Comparison of ENCODE assay signal across 27 cellular contexts in the genomic region with DNA sequence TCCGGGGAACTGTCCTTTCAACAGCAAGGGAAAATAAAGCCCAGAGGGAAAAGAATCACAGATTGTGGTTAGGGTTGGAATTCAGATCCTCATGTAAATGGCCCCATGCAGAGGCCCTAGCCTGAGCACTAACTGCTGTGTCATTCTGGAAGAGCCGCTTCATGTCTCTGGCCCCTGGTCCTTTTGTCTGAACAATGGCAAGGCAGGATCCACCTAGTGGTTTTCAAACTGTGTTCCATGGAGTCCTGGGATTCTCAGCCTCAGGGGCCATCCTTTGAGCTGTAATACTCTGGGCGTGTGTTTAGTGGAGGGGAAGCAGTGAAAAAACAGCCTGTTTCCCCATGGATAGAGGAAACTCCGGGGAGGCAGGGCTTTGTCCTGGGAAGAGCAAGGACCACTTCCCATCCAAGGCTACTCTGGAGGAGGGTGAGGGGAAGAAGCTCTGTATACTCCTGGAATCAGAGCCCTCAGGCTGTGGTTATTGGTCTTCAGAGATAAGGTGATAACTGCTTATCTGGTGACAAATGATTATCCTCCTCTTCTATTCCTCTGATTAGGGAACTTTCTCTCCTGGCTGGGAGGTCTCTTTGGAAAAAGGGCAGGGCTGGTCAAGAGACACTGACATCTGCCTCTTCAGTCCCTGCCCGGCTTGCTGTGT. TPM values are rescaled to one million over a fixed set of nuclear protein-coding genes. Genes with fewer than 3 reads are reported as not detected.
DNase-seq lines count a peak whose midpoint lies in the region; ATAC-seq and TF ChIP-seq lines count a peak whose summit lies in the region.
"Had no signal": no experiment of that assay in that cellular context is flagged by ENCODE, and none has a peak within 500 bp of the region (broad histone marks: within the 10 kb centered on the region; RNA-seq: fewer than 3 reads in every experiment).

No MANE protein-coding gene starts in this region.

- H4K91ac ChIP-seq in neuronal stem cell (ENCODE audit: low read depth, low read length, poor library complexity) = no peak overlapping the region

- peaks cover 28% of the 10 kb centered on the region for H3K4me1 Mint-ChIP-seq in activated CD8-positive, alpha-beta T cell treated with anti-CD3 and anti-CD28 coated beads, Interleukin-2, amount 10 ng/mL, durations not matched to agents 7 days and 5 days (ENCODE audit: low read depth)
- peaks cover 39% of the 10 kb centered on the region for H3K4me1 Mint-ChIP-seq in activated CD4-positive, alpha-beta T cell treated with anti-CD3 and anti-CD28 coated beads for 36 hours

- H2AFZ ChIP-seq in neuronal stem cell (ENCODE audit: low read length) = no peak overlapping the region

- H3K23ac ChIP-seq in neuronal stem cell (ENCODE audit: low read depth, low read length, poor library complexity) = no peak overlapping the region

- H3K27ac ChIP-seq in neuronal stem cell (replicated peaks; ENCODE audit: low read length) (no peak overlapping the region), caudate nucleus (ENCODE audit: low read depth, low read length) (no peak overlapping the region), testis (no peak overlapping the region)
- H3K27ac ChIP-seq: dorsolateral prefrontal cortex, KMS-11, uterus had no signal

- TF ChIP-seq POLR2A in testis (IDR thresholded peaks at IDR 0.05) = no peak

- H2BK12ac ChIP-seq in neuronal stem cell (ENCODE audit: low read length) = no peak overlapping the region

- TF ChIP-seq CTCF in choroid plexus epithelial cell (conservative IDR thresholded peaks at IDR 0.05; ENCODE audit: low read depth, low read length) (no peak), testis (IDR thresholded peaks at IDR 0.05) (no peak)

- H3K4me3 Mint-ChIP-seq in activated CD8-positive, alpha-beta T cell treated with anti-CD3 and anti-CD28 coated beads, Interleukin-2, amount 10 ng/mL, durations not matched to agents 7 days and 5 days = no peak overlapping the region
- no peak overlapping the region for H3K4me3 Mint-ChIP-seq in activated CD4-positive, alpha-beta T cell treated with anti-CD3 and anti-CD28 coated beads for 36 hours
- H3K4me3 Mint-ChIP-seq: activated T-helper 1 cell treated with anti-CD3 and anti-CD28 coated beads, Interleukin-12 subunit alpha, Interleukin-12 subunit beta, Interleukin-2, Interleukin-4 antibody, amounts not matched to agents 30 ng/mL and 10 ng/mL and 1 ng/mL, durations not matched to agents 14 hours and 24 hours and 36 hours; stimulated activated effector memory CD8-positive, alpha-beta T cell treated with anti-CD3 and anti-CD28 coated beads, Interleukin-12 subunit alpha, Interleukin-12 subunit beta, amount 100 ng/mL, for 72 hours; T-helper 17 cell had no signal

- peaks cover 70% of the 10 kb centered on the region for H3K27me3 Mint-ChIP-seq in activated CD8-positive, alpha-beta T cell treated with anti-CD3 and anti-CD28 coated beads, Interleukin-2, amount 10 ng/mL, durations not matched to agents 7 days and 5 days (ENCODE audit: low read depth)
- peaks cover 46% of the 10 kb centered on the region for H3K27me3 Mint-ChIP-seq in activated CD4-positive, alpha-beta T cell treated with anti-CD3 and anti-CD28 coated beads for 36 hours

- no peak overlapping the region for H2BK15ac ChIP-seq in neuronal stem cell (ENCODE audit: low read length)

- DNase-seq in EL (peak; percentile 29), NT2/D1 (ENCODE audit: low read depth, low spot score) (peak; percentile 67), choroid plexus epithelial cell (ENCODE audit: low read depth) (peak; percentile 11), neuronal stem cell (ENCODE audit: low spot score) (no peak), caudate nucleus (lab: John Stamatoyannopoulos, UW) (no peak), testis (no peak)
- DNase-seq in activated CD8-positive, alpha-beta T cell treated with anti-CD3 and anti-CD28 coated beads, Interleukin-2, amount 10 ng/mL, durations not matched to agents 7 days and 5 days = no peak
- no peak for DNase-seq in activated CD4-positive, alpha-beta T cell treated with anti-CD3 and anti-CD28 coated beads for 36 hours
- DNase-seq: activated naive CD4-positive, alpha-beta T cell treated with anti-CD3 and anti-CD28 coated beads, Interleukin-2, amount 50 U/mL, for 16 hours; dorsolateral prefrontal cortex; NCI-H146; NCI-H524 treated with DMSO at 0.1 percent for 48 hours; NK-92 treated with Interleukin-12 subunit alpha and Interleukin-12 subunit beta, amount 100 ng/mL, for 24 hours; occipital lobe; small intestine; stimulated activated CD4-positive, alpha-beta T cell treated with anti-CD3 and anti-CD28 coated beads, Interleukin-2, amount 100 ng/mL, for 48 hours; substantia nigra; T-helper 17 cell; uterus had no signal

- H3K9me3 Mint-ChIP-seq in activated CD8-positive, alpha-beta T cell treated with anti-CD3 and anti-CD28 coated beads, Interleukin-2, amount 10 ng/mL, durations not matched to agents 7 days and 5 days (ENCODE audit: insufficient read depth) = no peaks in the 10 kb centered on the region
- no peaks in the 10 kb centered on the region for H3K9me3 Mint-ChIP-seq in activated CD4-positive, alpha-beta T cell treated with anti-CD3 and anti-CD28 coated beads for 36 hours (ENCODE audit: low read depth)
- H3K9me3 Mint-ChIP-seq: activated T-helper 1 cell treated with anti-CD3 and anti-CD28 coated beads, Interleukin-12 subunit alpha, Interleukin-12 subunit beta, Interleukin-2, Interleukin-4 antibody, amounts not matched to agents 30 ng/mL and 10 ng/mL and 1 ng/mL, durations not matched to agents 14 hours and 24 hours and 36 hours; stimulated activated effector memory CD8-positive, alpha-beta T cell treated with anti-CD3 and anti-CD28 coated beads, Interleukin-12 subunit alpha, Interleukin-12 subunit beta, amount 100 ng/mL, for 72 hours had no signal

- H3K36me3 Mint-ChIP-seq in activated CD8-positive, alpha-beta T cell treated with anti-CD3 and anti-CD28 coated beads, Interleukin-2, amount 10 ng/mL, durations not matched to agents 7 days and 5 days (ENCODE audit: low read depth) = no peaks in the 10 kb centered on the region
- H3K36me3 Mint-ChIP-seq in activated CD4-positive, alpha-beta T cell treated with anti-CD3 and anti-CD28 coated beads for 36 hours (ENCODE audit: low read depth) = no peaks in the 10 kb centered on the region
- H3K36me3 Mint-ChIP-seq: stimulated activated effector memory CD8-positive, alpha-beta T cell treated with anti-CD3 and anti-CD28 coated beads, Interleukin-12 subunit alpha, Interleukin-12 subunit beta, amount 100 ng/mL, for 72 hours had no signal

- H3K4me2 ChIP-seq in neuronal stem cell (ENCODE audit: insufficient read depth, low read length, poor library complexity, severe bottlenecking) = no peak overlapping the region
- H3K4me2 ChIP-seq: KMS-11 had no signal

- H3K79me1 ChIP-seq in neuronal stem cell (ENCODE audit: low read depth, low read length) = no peaks in the 10 kb centered on the region

- POLR2A ChIA-PET in activated CD8-positive, alpha-beta T cell treated with anti-CD3 and anti-CD28 coated beads, Interleukin-2, amount 10 ng/mL, durations not matched to agents 7 days and 5 days (lab: Charles Lee) = no interaction called here
- POLR2A ChIA-PET in activated CD4-positive, alpha-beta T cell treated with anti-CD3 and anti-CD28 coated beads for 36 hours (lab: Charles Lee) = no interaction called here

- no peak overlapping the region for H3K4me3 ChIP-seq in NT2/D1 (ENCODE audit: insufficient read length, low read depth)
- H3K4me3 ChIP-seq in choroid plexus epithelial cell (ENCODE audit: low read depth, low read length) = no peak overlapping the region
- H3K4me3 ChIP-seq in neuronal stem cell (ENCODE audit: low read length in 2 of 2) = peak overlapping the region in 1 of 2 donors; percentile 52
- H3K4me3 ChIP-seq in testis = no peak overlapping the region
- H3K4me3 ChIP-seq: dorsolateral prefrontal cortex, uterus had no signal

- H3K4me1 ChIP-seq in NT2/D1 (ENCODE audit: insufficient read depth, insufficient read length) = peaks cover 25% of the 10 kb centered on the region
- peaks cover 4 to 28% of the 10 kb centered on the region in 2 donors for H3K4me1 ChIP-seq in neuronal stem cell (ENCODE audit: control insufficient read depth in 2 of 2, insufficient read depth in 1 of 2, low read depth in 1 of 2, low read length in 2 of 2)
- H3K4me1 ChIP-seq in testis = no peaks in the 10 kb centered on the region
- H3K4me1 ChIP-seq: uterus had no signal

- peaks cover 87% of the 10 kb centered on the region for H3K27me3 ChIP-seq in NT2/D1 (ENCODE audit: insufficient read depth, insufficient read length)
- peaks cover 20 to 92% (median 88%) of the 10 kb centered on the region in 3 experiments for H3K27me3 ChIP-seq in neuronal stem cell (ENCODE audit: control insufficient read depth in 3 of 3, insufficient read depth in 3 of 3, low read depth in 1 of 3, low read length in 3 of 3)
- no peaks in the 10 kb centered on the region for H3K27me3 ChIP-seq in testis

- H2BK120ac ChIP-seq in neuronal stem cell (ENCODE audit: low read depth, low read length) = no peak overlapping the region

- peak overlapping the region; percentile 20 for H3K18ac ChIP-seq in neuronal stem cell (ENCODE audit: low read length)

- H2BK5ac ChIP-seq in neuronal stem cell (ENCODE audit: low read length) = no peak overlapping the region

- H3K9ac ChIP-seq in NT2/D1 (ENCODE audit: insufficient read length, low read depth) (no peak overlapping the region), neuronal stem cell (ENCODE audit: low read depth, low read length, poor library complexity) (no peak overlapping the region)
- H3K9ac ChIP-seq: KMS-11 had no signal

- CTCF ChIA-PET in activated CD8-positive, alpha-beta T cell treated with anti-CD3 and anti-CD28 coated beads, Interleukin-2, amount 10 ng/mL, durations not matched to agents 7 days and 5 days (lab: Charles Lee) = no interaction called here
- CTCF ChIA-PET in activated CD4-positive, alpha-beta T cell treated with anti-CD3 and anti-CD28 coated beads for 36 hours (lab: Charles Lee) = interaction anchor here (1.2 kb wide), 1 partner anchor 52 kb away, joined by 3 read pairs; no protein-coding TSS in a partner anchor

- no peak overlapping the region for H3K27ac Mint-ChIP-seq in activated CD8-positive, alpha-beta T cell treated with anti-CD3 and anti-CD28 coated beads, Interleukin-2, amount 10 ng/mL, durations not matched to agents 7 days and 5 days
- H3K27ac Mint-ChIP-seq in activated CD4-positive, alpha-beta T cell treated with anti-CD3 and anti-CD28 coated beads for 36 hours = no peak overlapping the region
- H3K27ac Mint-ChIP-seq: activated T-helper 1 cell treated with anti-CD3 and anti-CD28 coated beads, Interleukin-12 subunit alpha, Interleukin-12 subunit beta, Interleukin-2, Interleukin-4 antibody, amounts not matched to agents 30 ng/mL and 10 ng/mL and 1 ng/mL, durations not matched to agents 14 hours and 24 hours and 36 hours; stimulated activated effector memory CD8-positive, alpha-beta T cell treated with anti-CD3 and anti-CD28 coated beads, Interleukin-12 subunit alpha, Interleukin-12 subunit beta, amount 100 ng/mL, for 72 hours; T-helper 17 cell had no signal

- intact Hi-C loops in testis (cut with DNase I; ENCODE audit: low total_unique reads) = no loop called here
- intact Hi-C loops in activated CD4-positive, alpha-beta T cell treated with anti-CD3 and anti-CD28 coated beads for 36 hours (cut with DNase I, micrococcal nuclease) = no loop called here

- no peak overlapping the region for H3K4ac ChIP-seq in neuronal stem cell (ENCODE audit: low read length)

- no peak overlapping the region for H2AK5ac ChIP-seq in neuronal stem cell (ENCODE audit: low read depth, low read length)

- no CpG with 5 or more reads among the region's 5 CpGs for WGBS in neuronal stem cell (ENCODE audit: extremely low coverage in 2 of 2, insufficient read length in 2 of 2, insufficient replicate concordance in 1 of 2), 2 donors
- WGBS in testis, 2 donors = 52 to 63% methylated on average over 5 of the region's 5 CpGs

- H3K14ac ChIP-seq in neuronal stem cell (ENCODE audit: low read length) = no peak overlapping the region

- no peaks in the 10 kb centered on the region for H3K9me3 ChIP-seq in NT2/D1 (ENCODE audit: insufficient read depth, low read length)
- no peaks in the 10 kb centered on the region for H3K9me3 ChIP-seq in neuronal stem cell (replicated peaks in 1 of 2; ENCODE audit: control insufficient read depth in 2 of 2, insufficient read depth in 1 of 2, low read depth in 1 of 2, low read length in 2 of 2)
- no peaks in the 10 kb centered on the region for H3K9me3 ChIP-seq in testis
- H3K9me3 ChIP-seq: uterus had no signal

- H4K8ac ChIP-seq in neuronal stem cell (ENCODE audit: low read depth, low read length) = no peak overlapping the region

- H3K36me3 ChIP-seq in NT2/D1 (ENCODE audit: insufficient read depth, insufficient read length, low read length) = no peaks in the 10 kb centered on the region
- no peaks in the 10 kb centered on the region for H3K36me3 ChIP-seq in neuronal stem cell (replicated peaks in 1 of 2; ENCODE audit: control insufficient read depth in 2 of 2, insufficient read depth in 2 of 2, low read length in 2 of 2)
- H3K36me3 ChIP-seq in testis (ENCODE audit: low read depth, missing control alignments) = no peaks in the 10 kb centered on the region
- H3K36me3 ChIP-seq: uterus had no signal

- no peak for ATAC-seq in activated CD8-positive, alpha-beta T cell treated with anti-CD3 and anti-CD28 coated beads, Interleukin-2, amount 10 ng/mL, durations not matched to agents 7 days and 5 days
- ATAC-seq in activated CD4-positive, alpha-beta T cell treated with anti-CD3 and anti-CD28 coated beads for 36 hours = no peak
- ATAC-seq: Panc1; stimulated activated effector memory CD8-positive, alpha-beta T cell treated with anti-CD3 and anti-CD28 coated beads, Interleukin-12 subunit alpha, Interleukin-12 subunit beta, amount 100 ng/mL, for 72 hours; T-helper 17 cell had no signal

RNA-seq across cellular contexts. Expression of a gene that starts 19.2 kb away (rescaled TPM):
- 0.03 TPM for polyA plus RNA-seq in neuronal stem cell (2013, experiment 1 of 2)
- polyA plus RNA-seq in neuronal stem cell (2013, experiment 2 of 2) = 0.06 TPM
- not detected for total RNA-seq in activated CD8-positive, alpha-beta T cell treated with anti-CD3 and anti-CD28 coated beads, Interleukin-2, amount 10 ng/mL, durations not matched to agents 7 days and 5 days
- under 1 TPM; 0.16 to 0.37 TPM for total RNA-seq in testis
- 0.18 TPM for polyA plus RNA-seq in testis (ENCODE audit: insufficient read depth, low read depth, low replicate concordance)
- not detected for total RNA-seq in activated CD4-positive, alpha-beta T cell treated with anti-CD3 and anti-CD28 coated beads for 36 hours
- total RNA-seq: activated T-helper 1 cell treated with anti-CD3 and anti-CD28 coated beads, Interleukin-12 subunit alpha, Interleukin-12 subunit beta, Interleukin-2, Interleukin-4 antibody, amounts not matched to agents 30 ng/mL and 10 ng/mL and 1 ng/mL, durations not matched to agents 14 hours and 24 hours and 36 hours; cardiac septum; endothelial cell of umbilical vein; G401; HT-29; occipital lobe; T-helper 17 cell; uterus had no signal
- polyA plus RNA-seq: endothelial cell of umbilical vein had no signal

Comparison
In these comparisons a context has a peak if more than half of its experiments do, and no peak if none do; other contexts are left out.
1. DNase-seq: peak in EL (single experiment), NT2/D1 (single experiment) and choroid plexus epithelial cell (single experiment); none in neuronal stem cell (single experiment), activated CD8-positive, alpha-beta T cell treated with anti-CD3 and anti-CD28 coated beads, Interleukin-2, amount 10 ng/mL, durations not matched to agents 7 days and 5 days (single experiment), caudate nucleus (0 of 61), testis (single experiment) and activated CD4-positive, alpha-beta T cell treated with anti-CD3 and anti-CD28 coated beads for 36 hours (single experiment).